1 cellular context compared by ENCODE assay signal in genomic region chr16:84599528-84600202, GRCh38.
A peak's percentile ranks its signal among the peaks of the same experiment; 100 is the strongest.
TF ChIP-seq lines count a peak whose summit lies in the region.

No MANE protein-coding gene starts in this region.

TF ChIP-seq in HepG2, 621 proteins besides CTCF, POLR2A, EP300 and RAD21 (continued from another document):
- TF ChIP-seq KAT8 (CRISPR knock-in tag; IDR thresholded peaks at IDR 0.05) (no peak), PCBP2 (optimal IDR thresholded peaks at IDR 0.05; ENCODE audit: low read depth, low read length, poor library complexity, severe bottlenecking) (no peak), TBL1XR1 (IDR thresholded peaks at IDR 0.05; ENCODE audit: borderline replicate concordance, low read length, partially characterized antibody) (no peak), ZNF660 (CRISPR knock-in tag; IDR thresholded peaks at IDR 0.05; ENCODE audit: borderline replicate concordance, low read depth) (no peak), SRF (IDR thresholded peaks at IDR 0.05; ENCODE audit: low read depth, low read length) (no peak), ZNF547 (CRISPR knock-in tag; IDR thresholded peaks at IDR 0.05) (no peak; the same call in 1 of the 2 replicates), ARID3A (IDR thresholded peaks at IDR 0.05; ENCODE audit: low read depth, low read length) (no peak), ZNF670 (CRISPR knock-in tag; IDR thresholded peaks at IDR 0.05; ENCODE audit: borderline replicate concordance) (0 out of 2 replicates have a peak, but pooled peaks have one; percentile 22), CBX1 (IDR thresholded peaks at IDR 0.05; ENCODE audit: low read depth) (peak; percentile 67), RERE (CRISPR knock-in tag; IDR thresholded peaks at IDR 0.05; ENCODE audit: low read depth) (no peak; the same call in 1 of the 2 replicates), SIX4 (CRISPR knock-in tag; IDR thresholded peaks at IDR 0.05) (no peak; the same call in 1 of the 2 replicates), NONO (IDR thresholded peaks at IDR 0.05) (no peak), NONO (CRISPR knock-in tag; conservative IDR thresholded peaks at IDR 0.05) (0 out of 2 replicates have a peak, but pooled peaks have one; percentile 24), HNF1A (IDR thresholded peaks at IDR 0.05; ENCODE audit: low read depth) (no peak), HNF1A (CRISPR knock-in tag; IDR thresholded peaks at IDR 0.05; ENCODE audit: borderline replicate concordance) (no peak), GLMP (CRISPR knock-in tag; IDR thresholded peaks at IDR 0.05; ENCODE audit: borderline replicate concordance) (no peak)
